Comparison of ENCODE assay signal across 20 cellular contexts in the genomic region with DNA sequence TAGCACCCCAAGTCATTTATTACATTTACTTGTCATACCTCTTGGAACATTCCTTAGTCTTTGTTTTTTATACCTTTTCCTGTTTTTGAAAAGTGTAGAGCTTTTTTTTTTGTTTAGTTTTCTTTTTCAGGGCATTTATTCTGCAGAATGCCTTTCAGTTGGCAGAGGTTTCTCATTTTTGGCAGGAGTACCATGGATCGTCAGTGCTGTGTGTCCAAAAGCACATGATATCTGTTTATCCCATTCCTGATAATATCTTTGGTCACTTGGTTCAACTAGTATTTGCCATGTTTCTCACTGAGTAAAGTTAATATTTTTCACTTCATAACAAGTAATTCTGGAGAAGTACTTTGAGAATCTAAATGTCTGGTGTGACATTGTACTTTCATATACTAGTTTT. TPM values are rescaled to one million over a fixed set of nuclear protein-coding genes. Genes with fewer than 3 reads are reported as not detected.
A peak's percentile ranks its signal among the peaks of the same experiment; 100 is the strongest.
DNase-seq lines count a peak whose midpoint lies in the region; ATAC-seq, FAIRE-seq and TF ChIP-seq lines count a peak whose summit lies in the region.
"Had no signal": no experiment of that assay in that cellular context is flagged by ENCODE, and none has a peak within 500 bp of the region (broad histone marks: within the 10 kb centered on the region; RNA-seq: fewer than 3 reads in every experiment).

No MANE protein-coding gene starts in this region.

- TF ChIP-seq POLR2A in sigmoid colon (IDR thresholded peaks at IDR 0.05): no peak

- H3K36me3 ChIP-seq in SK-N-SH (replicated peaks in 1 of 2; ENCODE audit: control insufficient read depth in 1 of 2, insufficient read depth in 2 of 2, low read length in 1 of 2) (no peaks in the 10 kb centered on the region), fibroblast of lung (ENCODE audit: control insufficient read depth, insufficient read depth, low read length) (no peaks in the 10 kb centered on the region), sigmoid colon (no peaks in the 10 kb centered on the region), kidney (ENCODE audit: control insufficient read depth in 1 of 2, insufficient read depth in 2 of 2, low read length in 2 of 2) (no peaks in the 10 kb centered on the region)

- TF ChIP-seq CTCF in SK-N-SH (IDR thresholded peaks at IDR 0.05) (no peak), fibroblast of lung (conservative IDR thresholded peaks at IDR 0.05 in 1 of 2, IDR thresholded peaks at IDR 0.05 in 1 of 2; ENCODE audit: low read depth in 1 of 2, low read length in 2 of 2) (no peak), sigmoid colon (IDR thresholded peaks at IDR 0.05) (no peak), kidney (IDR thresholded peaks at IDR 0.05; ENCODE audit: borderline replicate concordance, extremely low read depth, insufficient read depth) (no peak)

- H3K9ac ChIP-seq in SK-N-SH (no peak overlapping the region), fibroblast of lung (ENCODE audit: insufficient read depth, low read length) (no peak overlapping the region), kidney (ENCODE audit: low read length in 2 of 2) (no peak overlapping the region)

- H3K9me3 ChIP-seq in SK-N-SH (no peaks in the 10 kb centered on the region), fibroblast of lung (ENCODE audit: control insufficient read depth, insufficient read depth, low read depth, low read length) (no peaks in the 10 kb centered on the region), sigmoid colon (no peaks in the 10 kb centered on the region), kidney (ENCODE audit: control insufficient read depth in 1 of 2, low read length in 2 of 2) (peaks cover 0 to 5% of the 10 kb centered on the region in 2 donors)
- H3K9me3 ChIP-seq: mucosa of descending colon had no signal

- DNase-seq in EH (ENCODE audit: low read depth) (peak; percentile 21), SK-N-SH (no peak), fibroblast of lung (ENCODE audit: low read depth in 2 of 2) (peak; percentile 36 to 37), sigmoid colon (no peak), GOT3 (lab: John Stamatoyannopoulos, UW) (no peak), kidney (no peak)
- no peak for DNase-seq in stimulated activated CD4-positive, alpha-beta T cell treated with anti-CD3 and anti-CD28 coated beads, Interleukin-1b, Interleukin-23, amount 100 ng/mL, for 48 hours
- DNase-seq: activated CD4-positive, alpha-beta T cell treated with anti-CD3 and anti-CD28 coated beads, Interleukin-2, amount 50 U/mL, for 4 hours; activated naive CD4-positive, alpha-beta T cell; amygdala; DMS79 treated with DMSO at 0.1 percent for 48 hours; endodermal cell; mucosa of descending colon; NCI-H1436; NCI-H2171 treated with DMSO at 0.1 percent for 48 hours; Right ventricle myocardium superior; substantia nigra had no signal

- H3K79me2 ChIP-seq in SK-N-SH (ENCODE audit: insufficient read depth): no peaks in the 10 kb centered on the region
- no peaks in the 10 kb centered on the region for H3K79me2 ChIP-seq in fibroblast of lung (ENCODE audit: control insufficient read depth, insufficient read depth, low read length)

- H4K20me1 ChIP-seq in SK-N-SH (ENCODE audit: insufficient read depth): no peaks in the 10 kb centered on the region
- H4K20me1 ChIP-seq in fibroblast of lung (ENCODE audit: control insufficient read depth, extremely low read depth, insufficient read depth, low read length): no peaks in the 10 kb centered on the region

- H3K27me3 ChIP-seq in SK-N-SH (ENCODE audit: insufficient read depth) (no peaks in the 10 kb centered on the region), fibroblast of lung (ENCODE audit: control insufficient read depth, insufficient read depth, low read length) (no peaks in the 10 kb centered on the region), sigmoid colon (no peaks in the 10 kb centered on the region)

- FAIRE-seq in kidney (lab: Jason Lieb, UNC): no peak

- H3K4me2 ChIP-seq in SK-N-SH (peak overlapping the region; percentile 30; the same call in 1 of the 2 replicates), fibroblast of lung (ENCODE audit: extremely low read depth, insufficient read depth, low read length) (peak overlapping the region; percentile 30)

- CTCF ChIA-PET in SK-N-SH (lab: Yijun Ruan, JAX): no interaction called here

- H3K4me1 ChIP-seq in SK-N-SH (ENCODE audit: control insufficient read depth in 1 of 2, insufficient read depth in 2 of 2, low read depth in 1 of 2, low read length in 1 of 2) (peaks cover 0 to 16% of the 10 kb centered on the region in 2 experiments; a peak in 3 of 4 replicates), fibroblast of lung (ENCODE audit: control insufficient read depth, extremely low read depth, insufficient read depth, low read length) (no peaks in the 10 kb centered on the region), sigmoid colon (peaks cover 0 to 40% (median 15%) of the 10 kb centered on the region in 4 donors), kidney (ENCODE audit: control insufficient read depth in 1 of 2, insufficient read depth in 1 of 2, low read depth in 1 of 2, low read length in 2 of 2) (no peaks in the 10 kb centered on the region)

- no peak overlapping the region for H3K4me3 ChIP-seq in SK-N-SH (ENCODE audit: low read depth in 2 of 2, low read length in 1 of 2)
- H3K4me3 ChIP-seq in fibroblast of lung (replicated peaks in 1 of 4; ENCODE audit: control extremely low read depth in 1 of 4, insufficient read depth in 1 of 4, low read depth in 3 of 4, low read length in 4 of 4): no peak overlapping the region
- peak overlapping the region in 1 of 4 donors; percentile 2 for H3K4me3 ChIP-seq in sigmoid colon
- H3K4me3 ChIP-seq in kidney (ENCODE audit: low read length in 2 of 2): no peak overlapping the region
- H3K4me3 ChIP-seq: mucosa of descending colon had no signal

- H3K9me2 ChIP-seq in SK-N-SH: no peaks in the 10 kb centered on the region

- peak overlapping the region; percentile 2 to 57; a peak in 3 of 4 replicates for H3K27ac ChIP-seq in SK-N-SH (ENCODE audit: low read depth in 2 of 2, low read length in 1 of 2)
- H3K27ac ChIP-seq in fibroblast of lung (ENCODE audit: insufficient read depth, low read length): no peak overlapping the region
- peak overlapping the region; percentile 19 to 57 (median 53) for H3K27ac ChIP-seq in sigmoid colon
- no peak overlapping the region for H3K27ac ChIP-seq in kidney (ENCODE audit: low read depth in 2 of 2, low read length in 2 of 2)

- POLR2A ChIA-PET in SK-N-SH (lab: Yijun Ruan, JAX): no interaction called here

- no peak overlapping the region; the same call in 1 of the 2 replicates for H2AFZ ChIP-seq in SK-N-SH (ENCODE audit: low read depth)
- no peak overlapping the region for H2AFZ ChIP-seq in fibroblast of lung (ENCODE audit: low read length)

- WGBS in SK-N-SH (ENCODE audit: low lambda C conversion rate): 22% methylated on average over 1 of the region's 1 CpG
- 63 to 72% methylated on average over 1 of the region's 1 CpG for WGBS in sigmoid colon, 2 donors

- intact Hi-C loops in sigmoid colon (cut with DNase I): no loop called here
- intact Hi-C loops in kidney (cut with DNase I): no loop called here

- no peak for TF ChIP-seq EP300 in SK-N-SH (IDR thresholded peaks at IDR 0.05; ENCODE audit: borderline replicate concordance in 1 of 2, low read depth in 1 of 2, low read length in 1 of 2)
- no peak for TF ChIP-seq EP300 in sigmoid colon (IDR thresholded peaks at IDR 0.05)

- no peak for ATAC-seq in HG03280 (IDR thresholded peaks at IDR 0.05; ENCODE audit: unreplicated experiment)
- ATAC-seq: mucosa of descending colon had no signal

- TF ChIP-seq RAD21 in SK-N-SH (IDR thresholded peaks at IDR 0.05; ENCODE audit: low read length): no peak

- peaks cover 2% of the 10 kb centered on the region for H3F3A ChIP-seq in SK-N-SH (replicated peaks; ENCODE audit: insufficient read depth)

TF ChIP-seq in SK-N-SH, 30 proteins besides CTCF, POLR2A, EP300 and RAD21:
- TF ChIP-seq NFIC (IDR thresholded peaks at IDR 0.05; ENCODE audit: borderline replicate concordance): peak; percentile 26; the same call in 1 of the 2 replicates
- no peak for TF ChIP-seq NRF1 (IDR thresholded peaks at IDR 0.05; ENCODE audit: low read depth, low read length)
- TF ChIP-seq MXI1 (IDR thresholded peaks at IDR 0.05; ENCODE audit: low read depth, low read length): no peak

RNA-seq across cellular contexts. Expression of a gene that starts 10.7 kb away (rescaled TPM):
- polyA plus RNA-seq in SK-N-SH (2012; rRNA removed) (0.03 TPM in 2 replicates), fibroblast of lung (1.2 and 4.4 TPM in 2 replicates), sigmoid colon (10 to 100 TPM in 1 of 3 donors, 1 to 10 TPM in 2; 1.6 to 10.8 (median 4.4) TPM), kidney (ENCODE audit: insufficient read depth, low read depth, low replicate concordance) (2.0 TPM)
- polyA plus RNA-seq in SK-N-SH (2012; cell fraction: cytosol; rRNA removed): 0.07 and 0.09 TPM in 2 replicates
- 0.02 TPM in 1 of 2 replicates, not detected in the other for polyA plus RNA-seq in SK-N-SH (2012; cell fraction: nucleus; rRNA removed)
- total RNA-seq in fibroblast of lung (1.3 and 6.2 TPM in 2 replicates), sigmoid colon (10 to 100 TPM; 41.8 to 93.3 (median 59.8) TPM), kidney (3.8 TPM)
- 0.69 and 3.9 TPM in 2 replicates for polyA plus RNA-seq in fibroblast of lung (2012)
- 0.37 TPM in 1 of 2 replicates, not detected in the other for polyA minus RNA-seq in fibroblast of lung (ENCODE audit: low replicate concordance)
- total RNA-seq: endodermal cell, neural crest cell, OCI-LY7 had no signal

RNA-seq across cellular contexts. Expression of a gene that starts 30.6 kb away (rescaled TPM):
- polyA plus RNA-seq in SK-N-SH (2012; rRNA removed) (0.03 TPM in 1 of 2 replicates, not detected in the other), fibroblast of lung (0.07 TPM in 2 replicates), sigmoid colon (1 to 10 TPM in 2 of 3 donors, not detected in 1; 1.0 to 3.0 TPM), kidney (ENCODE audit: insufficient read depth, low read depth, low replicate concordance) (0.52 TPM)
- polyA plus RNA-seq in SK-N-SH (2012; cell fraction: cytosol; rRNA removed): 0.03 and 0.05 TPM in 2 replicates
- polyA plus RNA-seq in SK-N-SH (2012; cell fraction: nucleus; rRNA removed): not detected in 2 replicates
- total RNA-seq in fibroblast of lung (under 0.01 and 0.17 TPM in 2 replicates), sigmoid colon (10 to 100 TPM in 3 of 4 donors, 1 to 10 TPM in 1; 6.5 to 23.9 (median 16.7) TPM), kidney (3.2 TPM)
- 0.08 TPM in 1 of 2 replicates, not detected in the other for polyA plus RNA-seq in fibroblast of lung (2012)
- not detected in 2 replicates for polyA minus RNA-seq in fibroblast of lung (ENCODE audit: low replicate concordance)
- total RNA-seq: endodermal cell, neural crest cell, OCI-LY7 had no signal

Comparison
In these comparisons a context has a peak if more than half of its experiments do, and no peak if none do; other contexts are left out.
1. DNase-seq: peak in EH (single experiment) and fibroblast of lung (2 of 2); none in SK-N-SH (single experiment), sigmoid colon (single experiment), GOT3 (single experiment), stimulated activated CD4-positive, alpha-beta T cell treated with anti-CD3 and anti-CD28 coated beads, Interleukin-1b, Interleukin-23, amount 100 ng/mL, for 48 hours (single experiment) and kidney (single experiment).
2. H3K27ac ChIP-seq: peak in SK-N-SH (2 of 2) and sigmoid colon (4 of 4); none in fibroblast of lung (single experiment) and kidney (0 of 2).